ENCODE assay signal across 8 cellular contexts in the genomic region with DNA sequence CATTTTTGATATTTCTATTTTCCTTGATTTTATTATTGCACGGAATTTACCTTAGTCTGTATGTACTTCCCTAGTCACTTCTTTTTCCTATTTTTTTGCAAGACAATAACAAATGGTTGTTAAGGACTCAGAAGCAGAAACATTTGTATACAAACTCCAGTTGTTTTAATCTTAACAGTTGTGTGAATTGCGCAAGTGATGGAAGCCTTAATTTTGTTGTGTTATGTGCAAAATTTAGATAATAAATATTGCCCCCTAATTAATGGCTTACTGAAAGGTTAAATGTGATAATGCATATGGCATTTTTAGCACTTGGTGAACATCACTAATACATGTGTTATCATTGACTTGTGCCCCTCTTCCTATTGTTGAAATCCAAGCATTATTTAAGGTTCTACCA.
"Had no signal": no experiment of that assay in that cellular context is flagged by ENCODE, and none has a peak within 500 bp of the region (broad histone marks: within the 10 kb centered on the region; RNA-seq: fewer than 3 reads in every experiment).

No MANE protein-coding gene starts in this region.

- H3K4me1 Mint-ChIP-seq: H9 had no signal

- DNase-seq: GOT3, H9, HCEC 1CT, KBM-7 had no signal

- H3K9ac ChIP-seq: KMS-11 had no signal

- H3K4me3 Mint-ChIP-seq: H9 had no signal

- ATAC-seq: HepG2 had no signal

- FAIRE-seq: H54, HepG2 had no signal

- H3K27ac Mint-ChIP-seq: H9 had no signal

- H3K27ac ChIP-seq: HL-60, KMS-11 had no signal

- H3K4me2 ChIP-seq: KMS-11 had no signal
